Comparison of ENCODE assay signal across 11 cellular contexts in the genomic region with DNA sequence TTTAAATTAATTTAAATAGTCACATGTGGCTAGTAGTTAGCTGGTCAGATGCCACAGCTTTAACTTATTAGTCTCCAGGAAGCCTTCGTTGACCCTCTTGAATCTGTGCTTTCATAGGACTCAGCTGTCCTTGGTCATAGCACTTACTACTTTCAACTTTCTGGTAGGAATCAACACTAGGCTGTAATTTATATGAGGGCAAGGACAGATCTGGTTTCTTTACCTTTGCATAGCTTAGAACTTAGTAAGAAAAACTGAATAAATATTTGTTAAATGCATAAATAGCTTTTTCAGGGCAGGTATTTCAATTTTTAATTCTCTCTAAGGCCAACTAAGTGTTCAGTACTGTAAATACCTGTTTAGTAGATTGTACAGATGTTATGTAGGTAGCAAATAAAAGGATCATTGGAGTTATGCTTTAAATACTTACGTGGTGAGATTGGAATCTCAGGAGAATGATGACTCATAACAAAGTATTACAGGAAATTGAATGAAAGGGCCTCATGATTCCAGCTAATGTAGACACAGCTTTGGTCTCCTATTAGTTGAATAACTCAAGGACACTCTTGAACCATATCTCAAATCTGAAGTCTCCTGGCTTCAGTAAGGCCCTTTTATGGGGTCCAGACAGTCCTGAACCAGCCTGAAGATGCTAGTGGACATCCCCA. TPM values are rescaled to one million over a fixed set of nuclear protein-coding genes. Genes with fewer than 3 reads are reported as not detected.
DNase-seq lines count a peak whose midpoint lies in the region; ATAC-seq and TF ChIP-seq lines count a peak whose summit lies in the region.
"Had no signal": no experiment of that assay in that cellular context is flagged by ENCODE, and none has a peak within 500 bp of the region (broad histone marks: within the 10 kb centered on the region; RNA-seq: fewer than 3 reads in every experiment).

No MANE protein-coding gene starts in this region.

- intact Hi-C loops in activated CD8-positive, alpha-beta T cell treated with anti-CD3 and anti-CD28 coated beads for 36 hours (cut with micrococcal nuclease), result loop anchor here (10.0 kb wide), 1 partner anchor 103 kb away; no protein-coding TSS in a partner anchor
- intact Hi-C loops in stomach (cut with DNase I; ENCODE audit: low total_unique reads), result no loop called here

- no peak for TF ChIP-seq CTCF in activated CD8-positive, alpha-beta T cell treated with anti-CD3 and anti-CD28 coated beads for 36 hours (IDR thresholded peaks at IDR 0.05)
- no peak for TF ChIP-seq CTCF in stomach (IDR thresholded peaks at IDR 0.05)

- WGBS in stomach, 5 donors, result 49 to 63% (median 58%) methylated on average over 2 of the region's 2 CpGs

- H3K27me3 Mint-ChIP-seq in activated CD8-positive, alpha-beta T cell treated with anti-CD3 and anti-CD28 coated beads, Interleukin-2, amount 10 ng/mL, durations not matched to agents 7 days and 5 days (ENCODE audit: low read depth), result peaks cover 13% of the 10 kb centered on the region
- no peaks in the 10 kb centered on the region for H3K27me3 Mint-ChIP-seq in activated CD8-positive, alpha-beta T cell treated with anti-CD3 and anti-CD28 coated beads for 36 hours
- H3K27me3 Mint-ChIP-seq in T-cell, result no peaks in the 10 kb centered on the region

- H3K4me3 ChIP-seq in stomach, result no peak overlapping the region

- no peak for ATAC-seq in activated CD8-positive, alpha-beta T cell treated with anti-CD3 and anti-CD28 coated beads, Interleukin-2, amount 10 ng/mL, durations not matched to agents 7 days and 5 days
- no peak for ATAC-seq in activated CD8-positive, alpha-beta T cell treated with anti-CD3 and anti-CD28 coated beads for 36 hours
- no peak for ATAC-seq in T-cell (replicated peaks in 1 of 4)
- no peak for ATAC-seq in GM21381 (IDR thresholded peaks at IDR 0.05; ENCODE audit: unreplicated experiment)
- no peak for ATAC-seq in GM19395 (IDR thresholded peaks at IDR 0.05; ENCODE audit: unreplicated experiment)

- H3K4me3 Mint-ChIP-seq in activated CD8-positive, alpha-beta T cell treated with anti-CD3 and anti-CD28 coated beads, Interleukin-2, amount 10 ng/mL, durations not matched to agents 7 days and 5 days, result peak overlapping the region; percentile 80
- no peak overlapping the region for H3K4me3 Mint-ChIP-seq in activated CD8-positive, alpha-beta T cell treated with anti-CD3 and anti-CD28 coated beads for 36 hours
- peak overlapping the region in 2 of 3 donors; percentile 90 to 96 for H3K4me3 Mint-ChIP-seq in T-cell

- peaks cover 8 to 63% (median 20%) of the 10 kb centered on the region in 4 donors for H3K4me1 ChIP-seq in stomach

- H3K9me3 Mint-ChIP-seq in activated CD8-positive, alpha-beta T cell treated with anti-CD3 and anti-CD28 coated beads, Interleukin-2, amount 10 ng/mL, durations not matched to agents 7 days and 5 days (ENCODE audit: insufficient read depth), result no peaks in the 10 kb centered on the region
- H3K9me3 Mint-ChIP-seq in activated CD8-positive, alpha-beta T cell treated with anti-CD3 and anti-CD28 coated beads for 36 hours, result no peaks in the 10 kb centered on the region
- H3K9me3 Mint-ChIP-seq in T-cell, result no peaks in the 10 kb centered on the region

- H3K9me3 ChIP-seq in stomach, result no peaks in the 10 kb centered on the region

- peaks cover 0 to 3% (median 0%) of the 10 kb centered on the region in 4 donors for H3K36me3 ChIP-seq in stomach

- H3K4me1 Mint-ChIP-seq in activated CD8-positive, alpha-beta T cell treated with anti-CD3 and anti-CD28 coated beads, Interleukin-2, amount 10 ng/mL, durations not matched to agents 7 days and 5 days (ENCODE audit: low read depth), result peaks cover 42% of the 10 kb centered on the region
- peaks cover 53% of the 10 kb centered on the region for H3K4me1 Mint-ChIP-seq in activated CD8-positive, alpha-beta T cell treated with anti-CD3 and anti-CD28 coated beads for 36 hours (ENCODE audit: low read depth)
- peaks cover 61 to 65% (median 63%) of the 10 kb centered on the region in 3 donors for H3K4me1 Mint-ChIP-seq in T-cell

- CTCF ChIA-PET in activated CD8-positive, alpha-beta T cell treated with anti-CD3 and anti-CD28 coated beads, Interleukin-2, amount 10 ng/mL, durations not matched to agents 7 days and 5 days (lab: Charles Lee), result interaction anchor here (0.6 to 5.2 kb wide), 4 partner anchors 12 to 297 kb away, joined by 5 to 35 read pairs (median 6); no protein-coding TSS in a partner anchor
- CTCF ChIA-PET in activated CD8-positive, alpha-beta T cell treated with anti-CD3 and anti-CD28 coated beads for 36 hours (lab: Charles Lee), result interaction anchor here (0.9 to 2.2 kb wide), 5 partner anchors 13 to 161 kb away, joined by 3 to 8 read pairs (median 3); no protein-coding TSS in a partner anchor
- CTCF ChIA-PET in T-cell (lab: Charles Lee), result interaction anchor here in 1 of 2 donors (1.0 to 2.7 kb wide), 3 partner anchors 12 to 247 kb away, joined by 4 to 10 read pairs (median 8); partner anchors contain the start of gene TRMT61B

- peaks cover 35% of the 10 kb centered on the region for H3K36me3 Mint-ChIP-seq in activated CD8-positive, alpha-beta T cell treated with anti-CD3 and anti-CD28 coated beads, Interleukin-2, amount 10 ng/mL, durations not matched to agents 7 days and 5 days (ENCODE audit: low read depth)
- peaks cover 16% of the 10 kb centered on the region for H3K36me3 Mint-ChIP-seq in activated CD8-positive, alpha-beta T cell treated with anti-CD3 and anti-CD28 coated beads for 36 hours (ENCODE audit: low read depth)
- H3K36me3 Mint-ChIP-seq in T-cell, result peaks cover 17% of the 10 kb centered on the region

- no peak for TF ChIP-seq POLR2A in stomach (IDR thresholded peaks at IDR 0.05)

- no peak overlapping the region for H3K27ac Mint-ChIP-seq in activated CD8-positive, alpha-beta T cell treated with anti-CD3 and anti-CD28 coated beads, Interleukin-2, amount 10 ng/mL, durations not matched to agents 7 days and 5 days
- no peak overlapping the region for H3K27ac Mint-ChIP-seq in activated CD8-positive, alpha-beta T cell treated with anti-CD3 and anti-CD28 coated beads for 36 hours
- H3K27ac Mint-ChIP-seq in T-cell, result peak overlapping the region; percentile 13 to 83

- POLR2A ChIA-PET in activated CD8-positive, alpha-beta T cell treated with anti-CD3 and anti-CD28 coated beads, Interleukin-2, amount 10 ng/mL, durations not matched to agents 7 days and 5 days (lab: Charles Lee), result interaction anchor here (1.1 to 2.9 kb wide), 4 partner anchors 12 to 223 kb away, joined by 3 to 10 read pairs (median 6); partner anchors contain the start of gene WDR43
- POLR2A ChIA-PET in activated CD8-positive, alpha-beta T cell treated with anti-CD3 and anti-CD28 coated beads for 36 hours (lab: Charles Lee), result interaction anchor here (0.6 to 3.9 kb wide), 6 partner anchors 8 to 248 kb away, joined by 4 to 25 read pairs (median 5); partner anchors contain the start of genes TRMT61B and WDR43
- POLR2A ChIA-PET in T-cell (lab: Charles Lee), result interaction anchor here (0.6 to 2.8 kb wide), 5 partner anchors 11 to 248 kb away, joined by 3 to 10 read pairs (median 3); partner anchors contain the start of gene TRMT61B (in 1 of the 2)

- peaks cover 0 to 19% (median 3%) of the 10 kb centered on the region in 3 donors for H3K27me3 ChIP-seq in stomach

- H3K27ac ChIP-seq in stomach, result peak overlapping the region in 4 of 5 donors; percentile 89 to 94 (median 92)
- H3K27ac ChIP-seq: HL-60 had no signal

- no peak for DNase-seq in activated CD8-positive, alpha-beta T cell treated with anti-CD3 and anti-CD28 coated beads, Interleukin-2, amount 10 ng/mL, durations not matched to agents 7 days and 5 days
- no peak for DNase-seq in activated CD8-positive, alpha-beta T cell treated with anti-CD3 and anti-CD28 coated beads for 36 hours
- DNase-seq in T-cell (no peak), glomerular endothelial cell (ENCODE audit: extremely low read depth, low read depth, low spot score) (peak; percentile 75), stomach (no peak), NCI-H1417 treated with DMSO at 0.1 percent for 48 hours (lab: John Stamatoyannopoulos, UW) (no peak)
- DNase-seq: stimulated activated CD4-positive, alpha-beta T cell treated with anti-CD3 and anti-CD28 coated beads, Interleukin-1b, Interleukin-23, amount 100 ng/mL, for 48 hours had no signal

- no peak for TF ChIP-seq EP300 in stomach (IDR thresholded peaks at IDR 0.05)

RNA-seq across cellular contexts. Expression of gene CLIP4, which starts 2.6 kb away (rescaled TPM):
- 10 to 100 TPM; 20.1 to 21.9 TPM for total RNA-seq in activated CD8-positive, alpha-beta T cell treated with anti-CD3 and anti-CD28 coated beads, Interleukin-2, amount 10 ng/mL, durations not matched to agents 7 days and 5 days
- total RNA-seq in activated CD8-positive, alpha-beta T cell treated with anti-CD3 and anti-CD28 coated beads for 36 hours, result 10 to 100 TPM; 25.3 to 28.3 TPM
- total RNA-seq in T-cell (10 to 100 TPM; 38.4 to 54.2 (median 47.7) TPM), glomerular endothelial cell (17.5 and 19.0 TPM in 2 replicates), stomach (10 to 100 TPM in 4 of 5 donors, 1 to 10 TPM in 1; 9.6 to 69.6 (median 22.2) TPM)
- 10 to 100 TPM in 1 of 3 donors, 1 to 10 TPM in 2; 6.8 to 12.1 (median 7.0) TPM for polyA plus RNA-seq in stomach

RNA-seq across cellular contexts. Expression of gene PCARE, which starts 43.4 kb away (rescaled TPM):
- total RNA-seq in activated CD8-positive, alpha-beta T cell treated with anti-CD3 and anti-CD28 coated beads, Interleukin-2, amount 10 ng/mL, durations not matched to agents 7 days and 5 days, result not detected
- total RNA-seq in activated CD8-positive, alpha-beta T cell treated with anti-CD3 and anti-CD28 coated beads for 36 hours, result not detected
- total RNA-seq in T-cell (not detected), glomerular endothelial cell (not detected in 2 replicates), stomach (1 to 10 TPM in 1 of 5 donors, not detected in 4; 2.9 TPM)
- under 1 TPM in 2 of 3 donors, not detected in 1; 0.06 to 0.08 TPM for polyA plus RNA-seq in stomach
- polyA plus RNA-seq: BJ had no signal

Comparison
In these comparisons a context has a peak if more than half of its experiments do, and no peak if none do; other contexts are left out.
1. H3K27ac Mint-ChIP-seq: peak in T-cell (2 of 2); none in activated CD8-positive, alpha-beta T cell treated with anti-CD3 and anti-CD28 coated beads, Interleukin-2, amount 10 ng/mL, durations not matched to agents 7 days and 5 days (single experiment) and activated CD8-positive, alpha-beta T cell treated with anti-CD3 and anti-CD28 coated beads for 36 hours (single experiment).